Comparison of ENCODE assay signal across 27 cellular contexts in the genomic region with DNA sequence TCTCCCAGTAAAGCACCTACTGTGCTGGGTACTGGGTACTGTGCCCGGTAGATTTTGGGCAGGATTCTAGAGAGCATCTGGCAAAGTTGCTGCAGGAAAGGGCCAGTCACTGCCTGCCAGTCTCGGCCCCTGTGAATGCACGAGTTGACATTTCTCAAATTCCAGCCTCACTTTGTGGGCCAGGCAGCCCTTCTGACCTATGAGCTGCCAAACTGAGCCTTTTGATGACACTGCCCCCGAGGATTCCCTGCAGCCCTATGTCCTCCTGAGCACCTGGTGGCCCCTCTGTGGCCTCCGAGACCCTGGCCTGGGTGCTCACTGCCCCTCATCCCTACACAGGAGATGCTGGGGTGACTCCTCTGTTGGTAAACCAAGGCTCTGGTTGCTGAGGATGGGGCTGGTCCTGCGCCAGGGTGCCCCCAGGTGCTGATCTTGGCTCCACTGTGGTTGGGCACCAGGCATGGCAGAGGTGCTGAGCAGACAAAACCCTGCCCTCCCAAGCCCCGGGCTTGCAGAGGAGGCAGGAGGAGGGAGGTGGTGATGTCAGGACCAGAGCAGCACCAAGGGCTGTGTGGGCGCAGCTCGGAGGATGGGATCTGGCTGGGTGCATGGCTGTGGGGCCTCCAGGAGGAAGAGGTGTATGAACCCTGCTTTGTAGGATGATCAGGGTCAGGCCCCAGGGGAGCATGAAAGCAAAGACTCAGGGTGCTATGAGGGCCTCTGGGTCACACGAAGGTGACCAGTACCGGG. TPM values are rescaled to one million over a fixed set of nuclear protein-coding genes. Genes with fewer than 3 reads are reported as not detected.
A peak's percentile ranks its signal among the peaks of the same experiment; 100 is the strongest.
DNase-seq lines count a peak whose midpoint lies in the region; ATAC-seq and TF ChIP-seq lines count a peak whose summit lies in the region.
"Had no signal": no experiment of that assay in that cellular context is flagged by ENCODE, and none has a peak within 500 bp of the region (broad histone marks: within the 10 kb centered on the region; RNA-seq: fewer than 3 reads in every experiment).

No MANE protein-coding gene starts in this region.

- H3K4me3 ChIP-seq in right cardiac atrium (ENCODE audit: low read length) (no peak overlapping the region), iPS-20b (ENCODE audit: low read length) (no peak overlapping the region), retinal pigment epithelial cell (ENCODE audit: low read length) (no peak overlapping the region), MM.1S (ENCODE audit: low read length) (no peak overlapping the region)
- H3K4me3 ChIP-seq: BLaER1, hepatocyte, prostate gland, suprapubic skin had no signal

- H3K79me2 ChIP-seq in MM.1S (ENCODE audit: low read length), result no peaks in the 10 kb centered on the region
- H3K79me2 ChIP-seq: hepatocyte had no signal

- no peak overlapping the region for H2AFZ ChIP-seq in MM.1S (ENCODE audit: low read length)
- H2AFZ ChIP-seq: hepatocyte had no signal

- intact Hi-C loops in Right ventricle myocardium inferior (cut with DNase I) (no loop called here), right cardiac atrium (cut with DNase I) (no loop called here)

- H3K36me3 ChIP-seq in iPS-20b (ENCODE audit: insufficient read depth, low read depth, low read length), result no peaks in the 10 kb centered on the region
- H3K36me3 ChIP-seq in MM.1S (replicated peaks; ENCODE audit: insufficient read depth, low read length), result no peaks in the 10 kb centered on the region
- H3K36me3 ChIP-seq: BLaER1, prostate gland, suprapubic skin had no signal

- H3K9ac ChIP-seq in iPS-20b (ENCODE audit: low read depth, low read length) (no peak overlapping the region), MM.1S (ENCODE audit: low read length) (no peak overlapping the region)
- H3K9ac ChIP-seq: BLaER1 had no signal

- no peak overlapping the region for H3K4me2 ChIP-seq in MM.1S (ENCODE audit: low read depth, low read length)
- H3K4me2 ChIP-seq: BLaER1, hepatocyte had no signal

- TF ChIP-seq CTCF in retinal pigment epithelial cell (conservative IDR thresholded peaks at IDR 0.05; ENCODE audit: low read depth, low read length) (no peak), MM.1S (IDR thresholded peaks at IDR 0.05; ENCODE audit: low read length) (no peak)

- WGBS in right cardiac atrium, result 69% methylated on average over 11 of the region's 11 CpGs

- H4K20me1 ChIP-seq in MM.1S (ENCODE audit: insufficient read depth, low read length), result no peaks in the 10 kb centered on the region
- H4K20me1 ChIP-seq: BLaER1 had no signal

- no peaks in the 10 kb centered on the region for H3F3A ChIP-seq in MM.1S (ENCODE audit: insufficient read depth, low read length)

- H3K9me3 ChIP-seq in right cardiac atrium (ENCODE audit: control insufficient read depth, low read length) (no peaks in the 10 kb centered on the region), iPS-20b (ENCODE audit: insufficient read depth, low read depth, low read length) (no peaks in the 10 kb centered on the region), MM.1S (replicated peaks; ENCODE audit: insufficient read depth, low read length) (no peaks in the 10 kb centered on the region)
- H3K9me3 ChIP-seq: BLaER1, prostate gland, suprapubic skin had no signal

- DNase-seq in Right ventricle myocardium inferior (ENCODE audit: missing footprints) (no peak), right cardiac atrium (no peak), RPMI8226 (peak; percentile 22), retinal pigment epithelial cell (ENCODE audit: low read depth) (peak; percentile 8), NCI-H446 treated with DMSO at 0.1 percent for 48 hours (lab: John Stamatoyannopoulos, UW) (no peak), foreskin melanocyte (no peak), MM.1S (no peak)
- DNase-seq: activated CD8-positive, alpha-beta T cell treated with anti-CD3 and anti-CD28 coated beads, Interleukin-2, amount 10 ng/mL, durations not matched to agents 7 days and 5 days; activated effector memory CD4-positive, alpha-beta T cell treated with Interleukin-2 at 50 U/mL for 16 hours; activated naive CD8-positive, alpha-beta T cell treated with anti-CD3 and anti-CD28 coated beads, Interleukin-2, amount 10 ng/mL, durations not matched to agents 7 days and 5 days; activated T-cell treated with anti-CD3 and anti-CD28 coated beads for 4 hours; COR-L47; DND-41; NCI-H1092; NCI-H187 treated with DMSO at 0.1 percent for 48 hours; SHP77 treated with DMSO at 0.1 percent for 48 hours had no signal

- peaks cover 3% of the 10 kb centered on the region for H3K4me1 ChIP-seq in right cardiac atrium (ENCODE audit: control insufficient read depth, insufficient read depth, low read length)
- peaks cover 24% of the 10 kb centered on the region; the same call in 1 of the 2 replicates for H3K4me1 ChIP-seq in iPS-20b (ENCODE audit: insufficient read depth, low read length)
- H3K4me1 ChIP-seq in MM.1S (ENCODE audit: low read length), result no peaks in the 10 kb centered on the region
- H3K4me1 ChIP-seq: prostate gland, suprapubic skin had no signal

- peak; percentile 14 for ATAC-seq in Right ventricle myocardium inferior
- ATAC-seq in right cardiac atrium, result no peak
- ATAC-seq: activated CD4-positive, CD25-positive, alpha-beta regulatory T cell treated with anti-CD3 and anti-CD28 coated beads, Interleukin-2, amount 50 U/mL, for 24 hours; activated CD8-positive, alpha-beta T cell treated with anti-CD3 and anti-CD28 coated beads, Interleukin-2, amount 10 ng/mL, durations not matched to agents 7 days and 5 days; stimulated activated effector memory CD8-positive, alpha-beta T cell treated with anti-CD3 and anti-CD28 coated beads, Interleukin-12 subunit alpha, Interleukin-12 subunit beta, amount 100 ng/mL, for 72 hours had no signal

- H3K27me3 ChIP-seq in right cardiac atrium (ENCODE audit: control insufficient read depth, insufficient read depth), result no peaks in the 10 kb centered on the region
- H3K27me3 ChIP-seq in iPS-20b (ENCODE audit: insufficient read depth, low read length), result no peaks in the 10 kb centered on the region
- H3K27me3 ChIP-seq in MM.1S (replicated peaks; ENCODE audit: insufficient read depth, low read length), result no peaks in the 10 kb centered on the region
- H3K27me3 ChIP-seq: BLaER1, hepatocyte, suprapubic skin had no signal

- no peak overlapping the region for H3K27ac ChIP-seq in right cardiac atrium (ENCODE audit: low read length)
- peak overlapping the region; percentile 24 for H3K27ac ChIP-seq in iPS-20b (ENCODE audit: low read length)
- H3K27ac ChIP-seq in MM.1S (ENCODE audit: low read length), result no peak overlapping the region
- H3K27ac ChIP-seq: BLaER1, epithelial cell of prostate, prostate gland, suprapubic skin had no signal

- H3K9me2 ChIP-seq in MM.1S (replicated peaks; ENCODE audit: insufficient read depth, low read length), result no peaks in the 10 kb centered on the region

RNA-seq across cellular contexts. Expression of a gene that starts 16.2 kb away (rescaled TPM):
- total RNA-seq in Right ventricle myocardium inferior (5.8 TPM), right cardiac atrium (10 to 100 TPM; 18.3 to 24.9 (median 20.0) TPM)
- polyA plus RNA-seq in right cardiac atrium, result 17.8 TPM

RNA-seq across cellular contexts. Expression of a gene that starts 28.0 kb away (rescaled TPM):
- not detected for total RNA-seq in Right ventricle myocardium inferior
- not detected for total RNA-seq in right cardiac atrium
- polyA plus RNA-seq in right cardiac atrium, result not detected
- total RNA-seq: A172; activated CD8-positive, alpha-beta T cell treated with anti-CD3 and anti-CD28 coated beads, Interleukin-2, amount 10 ng/mL, durations not matched to agents 7 days and 5 days; activated naive CD8-positive, alpha-beta T cell treated with anti-CD3 and anti-CD28 coated beads, Interleukin-2, amount 10 ng/mL, durations not matched to agents 7 days and 5 days; kidney epithelial cell; urinary bladder had no signal
- polyA plus RNA-seq: urinary bladder had no signal

RNA-seq across cellular contexts. Expression of a gene that starts 59.1 kb away (rescaled TPM):
- total RNA-seq in Right ventricle myocardium inferior (27.3 TPM), right cardiac atrium (10 to 100 TPM; 40.0 to 47.8 (median 43.7) TPM)
- polyA plus RNA-seq in right cardiac atrium, result 34.7 TPM

Comparison
In these comparisons a context has a peak if more than half of its experiments do, and no peak if none do; other contexts are left out.
1. DNase-seq: peak in RPMI8226 (single experiment) and retinal pigment epithelial cell (single experiment); none in Right ventricle myocardium inferior (single experiment), right cardiac atrium (0 of 3), NCI-H446 treated with DMSO at 0.1 percent for 48 hours (single experiment), foreskin melanocyte (single experiment) and MM.1S (single experiment).